In the genomic region with DNA sequence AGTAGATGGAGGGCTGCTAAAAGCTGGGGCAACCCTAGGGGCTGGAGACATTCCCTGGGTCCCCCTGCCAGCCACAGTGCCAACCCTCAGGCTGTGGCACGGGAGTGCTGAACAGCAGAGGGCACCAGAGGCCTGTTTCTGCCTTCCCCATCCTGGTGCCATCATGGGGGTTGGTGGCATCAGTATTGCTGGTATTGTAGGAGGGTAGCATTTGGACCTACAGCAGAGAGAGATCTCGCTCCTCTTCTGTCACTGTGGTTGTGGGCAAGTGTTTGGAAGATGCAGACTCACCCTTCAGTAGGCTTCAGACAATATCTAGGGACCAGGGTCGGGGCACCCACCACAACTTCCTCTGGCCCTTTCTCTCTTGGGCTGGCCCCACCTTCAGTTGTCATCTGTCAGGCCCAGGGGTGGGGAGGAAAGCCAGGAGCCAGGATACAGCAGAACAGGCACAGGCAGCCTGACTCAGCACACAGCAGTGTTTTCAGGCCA, we compare ENCODE assay signal across 8 cellular contexts.
DNase-seq lines count a peak whose midpoint lies in the region; ATAC-seq and TF ChIP-seq lines count a peak whose summit lies in the region.

No MANE protein-coding gene starts in this region.

- ATAC-seq in left lobe of liver = peak; percentile 68
- ATAC-seq in HG03460 (IDR thresholded peaks at IDR 0.05; ENCODE audit: unreplicated experiment) = no peak
- no peak for ATAC-seq in HG02623 (IDR thresholded peaks at IDR 0.05; ENCODE audit: unreplicated experiment)

- TF ChIP-seq CTCF in GM10266 (IDR thresholded peaks at IDR 0.05; ENCODE audit: control insufficient read depth, insufficient read depth, low read depth, missing control alignments) (peak; percentile 70), cardiac fibroblast (IDR thresholded peaks at IDR 0.05; ENCODE audit: low read depth, low read length) (peak; percentile 66)

- DNase-seq in GM10266 (ENCODE audit: extremely low spot score) = peak; percentile 35
- DNase-seq in NCI-H1694 (lab: John Stamatoyannopoulos, UW) = peak; percentile 74
- peak; percentile 11 to 51 (median 24) for DNase-seq in activated CD4-positive, CD25-positive, alpha-beta regulatory T cell (lab: John Stamatoyannopoulos, UW)
- peak; percentile 32 to 44 for DNase-seq in cardiac fibroblast (ENCODE audit: low read depth in 2 of 2)
- peak; percentile 71 for DNase-seq in left lobe of liver (ENCODE audit: low spot score)
- DNase-seq in stimulated activated CD8-positive, alpha-beta memory T cell treated with anti-CD3 and anti-CD28 coated beads, Interleukin-12 subunit alpha, Interleukin-12 subunit beta, amount 100 ng/mL, for 1 hour (ENCODE audit: low read depth) = peak; percentile 53

- no peak overlapping the region for H3K4me3 ChIP-seq in cardiac fibroblast (replicated peaks in 1 of 2; ENCODE audit: low read depth in 2 of 2, low read length in 2 of 2)
